ENCODE assay signal across 8 cellular contexts in the genomic region with DNA sequence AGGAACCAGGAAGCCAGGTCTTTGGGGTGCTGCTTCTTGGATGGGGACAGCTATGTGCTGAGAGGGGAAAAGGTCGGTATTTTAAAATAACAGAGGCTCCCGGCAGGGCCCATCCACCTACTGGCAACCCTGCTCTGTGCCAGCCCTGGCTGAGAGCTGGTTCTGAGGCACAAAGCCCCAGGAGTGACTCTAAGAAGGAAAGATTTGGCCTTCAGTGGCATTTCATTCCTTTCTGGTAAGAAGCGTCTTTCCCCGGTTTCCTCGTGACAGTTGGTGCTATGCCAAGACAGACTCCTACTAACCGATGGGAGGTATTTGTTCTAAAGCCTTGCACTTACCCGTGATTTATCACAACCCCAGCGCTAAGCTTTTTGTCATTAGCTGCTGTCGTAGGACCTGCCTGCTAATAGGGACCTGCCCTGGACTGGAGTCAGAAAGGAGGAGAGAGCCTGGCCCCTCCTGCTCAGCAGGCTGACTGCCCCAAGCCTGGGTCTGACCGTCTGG.
DNase-seq lines count a peak whose midpoint lies in the region; ATAC-seq and TF ChIP-seq lines count a peak whose summit lies in the region.

No MANE protein-coding gene starts in this region.

- no peak for ATAC-seq in RWPE2 (ENCODE audit: low read depth)
- ATAC-seq in heart right ventricle: peak in 6 of 8 donors; percentile 5 to 45 (median 19)
- no peak for ATAC-seq in GM21717 (IDR thresholded peaks at IDR 0.05; ENCODE audit: unreplicated experiment)

- TF ChIP-seq CTCF in RWPE2 (IDR thresholded peaks at IDR 0.05; ENCODE audit: poor library complexity, severe bottlenecking): no peak
- no peak for TF ChIP-seq CTCF in heart right ventricle (IDR thresholded peaks at IDR 0.05)
- no peak for TF ChIP-seq CTCF in GM13976 (IDR thresholded peaks at IDR 0.05; ENCODE audit: borderline replicate concordance, control extremely low read depth, extremely low read depth, insufficient read depth, missing control alignments)

- no peaks in the 10 kb centered on the region for H3K27me3 ChIP-seq in RWPE2 (ENCODE audit: insufficient read depth, poor library complexity, severe bottlenecking)
- H3K27me3 ChIP-seq in heart right ventricle: no peaks in the 10 kb centered on the region

- intact Hi-C loops in heart right ventricle (cut with DNase I): loop anchor here in 1 of 10 donors (5.0 kb wide), 1 partner anchor 336 kb away; no protein-coding TSS in a partner anchor

- DNase-seq in EH (ENCODE audit: low read depth): peak; percentile 63
- DNase-seq in RWPE2 (ENCODE audit: low spot score): no peak
- DNase-seq in heart right ventricle: no peak
- DNase-seq in renal cortical epithelial cell (ENCODE audit: low read depth): peak; percentile 44
- DNase-seq in NCI-H1092 (lab: John Stamatoyannopoulos, UW): no peak
- DNase-seq in GM13976 (ENCODE audit: low spot score): no peak
- DNase-seq in activated gamma-delta T cell treated with Interleukin-2 at 50 U/mL for 16 hours: no peak

- H3K4me1 ChIP-seq in RWPE2 (ENCODE audit: insufficient read depth, poor library complexity, severe bottlenecking): peaks cover 11% of the 10 kb centered on the region
- peaks cover 7 to 78% (median 47%) of the 10 kb centered on the region in 9 donors for H3K4me1 ChIP-seq in heart right ventricle

- H3K27ac ChIP-seq in RWPE2 (ENCODE audit: poor library complexity, severe bottlenecking): peak overlapping the region; percentile 5
- peak overlapping the region; percentile 42 to 91 (median 84) for H3K27ac ChIP-seq in heart right ventricle

- in situ Hi-C loops in GM13976 (cut with MboI; ENCODE audit: low sequenced_read_pairs, unreplicated experiment): no loop called here

- no peaks in the 10 kb centered on the region for H3K9me3 ChIP-seq in RWPE2 (ENCODE audit: severe bottlenecking)
- H3K9me3 ChIP-seq in heart right ventricle: no peaks in the 10 kb centered on the region

- no peaks in the 10 kb centered on the region for H3K36me3 ChIP-seq in RWPE2 (ENCODE audit: low read depth)
- H3K36me3 ChIP-seq in heart right ventricle: peaks cover 0 to 3% (median 0%) of the 10 kb centered on the region in 9 donors

- H3K4me3 ChIP-seq in RWPE2 (ENCODE audit: severe bottlenecking): no peak overlapping the region
- no peak overlapping the region for H3K4me3 ChIP-seq in heart right ventricle

- 25 to 39% methylated on average over 10 of the region's 10 CpGs for WGBS in heart right ventricle, 2 donors

Comparison
In these comparisons a context has a peak if more than half of its experiments do, and no peak if none do; other contexts are left out.
1. DNase-seq: peak in EH (single experiment) and renal cortical epithelial cell (single experiment); none in RWPE2 (single experiment), heart right ventricle (0 of 2), NCI-H1092 (single experiment), GM13976 (single experiment) and activated gamma-delta T cell treated with Interleukin-2 at 50 U/mL for 16 hours (single experiment).
2. ATAC-seq: peak in heart right ventricle (6 of 8); none in RWPE2 (single experiment) and GM21717 (single experiment).